ENCODE assay signal across 18 cellular contexts in genomic region chr14:51822499-51822898, GRCh38.
"Had no signal": no experiment of that assay in that cellular context is flagged by ENCODE, and none has a peak within 500 bp of the region (broad histone marks: within the 10 kb centered on the region; RNA-seq: fewer than 3 reads in every experiment).

No MANE protein-coding gene starts in this region.

- H3K27ac ChIP-seq: dorsolateral prefrontal cortex, heart left ventricle, right atrium auricular region, skin epidermis, stomach, thoracic aorta had no signal

- H3K4me1 ChIP-seq: heart left ventricle, right atrium auricular region, transverse colon had no signal

- H3K27me3 ChIP-seq: dorsolateral prefrontal cortex, right atrium auricular region, sigmoid colon, stomach, transverse colon had no signal

- ATAC-seq: heart left ventricle; naive thymus-derived CD4-positive, alpha-beta T cell had no signal

- DNase-seq: cortex of kidney; dorsolateral prefrontal cortex; effector CD8-positive, alpha-beta T cell; heart left ventricle; hippocampal formation; kidney glomerular epithelial cell; naive thymus-derived CD4-positive, alpha-beta T cell; posterior cingulate gyrus; sigmoid colon; stimulated activated CD4-positive, alpha-beta T cell treated with anti-CD3 and anti-CD28 coated beads, Interleukin-2, amount 100 ng/mL, for 24 hours; stimulated activated naive CD4-positive, alpha-beta T cell; stomach; substantia nigra; transverse colon had no signal

- H3K36me3 Mint-ChIP-seq: naive thymus-derived CD4-positive, alpha-beta T cell had no signal

- H3K4me3 ChIP-seq: dorsolateral prefrontal cortex, heart left ventricle, right atrium auricular region, sigmoid colon, skin epidermis, stomach, thoracic aorta, transverse colon had no signal

- H3K4me1 Mint-ChIP-seq: neural crest cell had no signal

- H3K27ac Mint-ChIP-seq: naive thymus-derived CD4-positive, alpha-beta T cell had no signal

- H3K9me3 Mint-ChIP-seq: naive thymus-derived CD4-positive, alpha-beta T cell; neural crest cell had no signal

- H3K36me3 ChIP-seq: heart left ventricle, right atrium auricular region, sigmoid colon, stomach, thoracic aorta, transverse colon had no signal

- H3K9me3 ChIP-seq: heart left ventricle, right atrium auricular region, sigmoid colon, stomach, thoracic aorta, transverse colon had no signal

- H3K4me3 Mint-ChIP-seq: naive thymus-derived CD4-positive, alpha-beta T cell; neural crest cell had no signal
